Comparison of ENCODE assay signal across 1 cellular context in genomic region chr9:71741841-71742648, GRCh38.
TF ChIP-seq lines count a peak whose summit lies in the region.

No MANE protein-coding gene starts in this region.

TF ChIP-seq in HepG2, 621 proteins besides CTCF, POLR2A, EP300 and RAD21 (continued from another document and continues in another):
- TF ChIP-seq ZC3H4 (CRISPR knock-in tag; IDR thresholded peaks at IDR 0.05; ENCODE audit: borderline replicate concordance) (no peak), PPARG (CRISPR knock-in tag; conservative IDR thresholded peaks at IDR 0.05) (peak; percentile 89), JARID2 (CRISPR knock-in tag; IDR thresholded peaks at IDR 0.05; ENCODE audit: insufficient replicate concordance) (no peak), TGIF2 (CRISPR knock-in tag; IDR thresholded peaks at IDR 0.05) (no peak), HNRNPL (IDR thresholded peaks at IDR 0.05; ENCODE audit: low read depth, low read length) (no peak), ZBTB38 (CRISPR knock-in tag; IDR thresholded peaks at IDR 0.05) (no peak), ZBTB46 (CRISPR knock-in tag; IDR thresholded peaks at IDR 0.05; ENCODE audit: borderline replicate concordance) (no peak), MAF1 (CRISPR knock-in tag; IDR thresholded peaks at IDR 0.05; ENCODE audit: borderline replicate concordance) (no peak), CHCHD3 (CRISPR knock-in tag; IDR thresholded peaks at IDR 0.05) (no peak), GZF1 (CRISPR knock-in tag; IDR thresholded peaks at IDR 0.05) (no peak), ARNT (IDR thresholded peaks at IDR 0.05) (no peak), ZMYM2 (CRISPR knock-in tag; IDR thresholded peaks at IDR 0.05) (no peak), ZNF749 (CRISPR knock-in tag; IDR thresholded peaks at IDR 0.05; ENCODE audit: borderline replicate concordance) (no peak), BHLHE40 (IDR thresholded peaks at IDR 0.05; ENCODE audit: low read length) (no peak), HNRNPH1 (optimal IDR thresholded peaks at IDR 0.05; ENCODE audit: low read depth, low read length) (no peak), CBX5 (CRISPR knock-in tag; IDR thresholded peaks at IDR 0.05; ENCODE audit: borderline replicate concordance) (no peak), ZNF207 (IDR thresholded peaks at IDR 0.05; ENCODE audit: borderline replicate concordance) (no peak), ATRX (CRISPR knock-in tag; IDR thresholded peaks at IDR 0.05; ENCODE audit: borderline replicate concordance) (no peak), ZNF333 (CRISPR knock-in tag; IDR thresholded peaks at IDR 0.05; ENCODE audit: borderline replicate concordance) (no peak), ZEB1 (IDR thresholded peaks at IDR 0.05; ENCODE audit: insufficient replicate concordance, low read depth) (no peak), ZNF670 (CRISPR knock-in tag; IDR thresholded peaks at IDR 0.05; ENCODE audit: borderline replicate concordance) (no peak), NFIB (CRISPR knock-in tag; IDR thresholded peaks at IDR 0.05; ENCODE audit: borderline replicate concordance) (no peak), ZNF513 (CRISPR knock-in tag; conservative IDR thresholded peaks at IDR 0.05) (no peak), MBNL3 (CRISPR knock-in tag; conservative IDR thresholded peaks at IDR 0.05) (no peak), NFRKB (IDR thresholded peaks at IDR 0.05) (no peak), KLF6 (CRISPR knock-in tag; IDR thresholded peaks at IDR 0.05) (no peak), HNF4G (IDR thresholded peaks at IDR 0.05; ENCODE audit: borderline replicate concordance, low read depth, low read length) (no peak), HNF4G (CRISPR knock-in tag; IDR thresholded peaks at IDR 0.05; ENCODE audit: borderline replicate concordance, low read depth) (no peak), NR0B2 (CRISPR knock-in tag; IDR thresholded peaks at IDR 0.05) (no peak), RELA (CRISPR knock-in tag; IDR thresholded peaks at IDR 0.05) (no peak), GATAD1 (CRISPR knock-in tag; IDR thresholded peaks at IDR 0.05) (no peak), PBX3 (CRISPR knock-in tag; IDR thresholded peaks at IDR 0.05; ENCODE audit: borderline replicate concordance) (no peak), ZKSCAN5 (CRISPR knock-in tag; IDR thresholded peaks at IDR 0.05) (no peak)
- TF ChIP-seq, protein P1, sequence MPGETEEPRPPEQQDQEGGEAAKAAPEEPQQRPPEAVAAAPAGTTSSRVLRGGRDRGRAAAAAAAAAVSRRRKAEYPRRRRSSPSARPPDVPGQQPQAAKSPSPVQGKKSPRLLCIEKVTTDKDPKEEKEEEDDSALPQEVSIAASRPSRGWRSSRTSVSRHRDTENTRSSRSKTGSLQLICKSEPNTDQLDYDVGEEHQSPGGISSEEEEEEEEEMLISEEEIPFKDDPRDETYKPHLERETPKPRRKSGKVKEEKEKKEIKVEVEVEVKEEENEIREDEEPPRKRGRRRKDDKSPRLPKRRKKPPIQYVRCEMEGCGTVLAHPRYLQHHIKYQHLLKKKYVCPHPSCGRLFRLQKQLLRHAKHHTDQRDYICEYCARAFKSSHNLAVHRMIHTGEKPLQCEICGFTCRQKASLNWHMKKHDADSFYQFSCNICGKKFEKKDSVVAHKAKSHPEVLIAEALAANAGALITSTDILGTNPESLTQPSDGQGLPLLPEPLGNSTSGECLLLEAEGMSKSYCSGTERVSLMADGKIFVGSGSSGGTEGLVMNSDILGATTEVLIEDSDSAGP (CRISPR knock-in tag; IDR thresholded peaks at IDR 0.05; ENCODE audit: borderline replicate concordance), result no peak
- TF ChIP-seq, protein P2, sequence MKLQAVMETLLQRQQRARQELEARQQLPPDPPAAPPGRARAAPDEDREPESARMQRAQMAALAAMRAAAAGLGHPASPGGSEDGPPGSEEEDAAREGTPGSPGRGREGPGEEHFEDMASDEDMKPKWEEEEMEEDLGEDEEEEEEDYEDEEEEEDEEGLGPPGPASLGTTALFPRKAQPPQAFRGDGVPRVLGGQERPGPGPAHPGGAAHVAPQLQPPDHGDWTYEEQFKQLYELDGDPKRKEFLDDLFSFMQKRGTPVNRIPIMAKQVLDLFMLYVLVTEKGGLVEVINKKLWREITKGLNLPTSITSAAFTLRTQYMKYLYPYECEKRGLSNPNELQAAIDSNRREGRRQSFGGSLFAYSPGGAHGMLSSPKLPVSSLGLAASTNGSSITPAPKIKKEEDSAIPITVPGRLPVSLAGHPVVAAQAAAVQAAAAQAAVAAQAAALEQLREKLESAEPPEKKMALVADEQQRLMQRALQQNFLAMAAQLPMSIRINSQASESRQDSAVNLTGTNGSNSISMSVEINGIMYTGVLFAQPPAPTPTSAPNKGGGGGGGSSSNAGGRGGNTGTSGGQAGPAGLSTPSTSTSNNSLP (IDR thresholded peaks at IDR 0.05; ENCODE audit: low read depth, low read length), result peak; percentile 47; the same call in 1 of the 2 replicates
- TF ChIP-seq, protein P3, sequence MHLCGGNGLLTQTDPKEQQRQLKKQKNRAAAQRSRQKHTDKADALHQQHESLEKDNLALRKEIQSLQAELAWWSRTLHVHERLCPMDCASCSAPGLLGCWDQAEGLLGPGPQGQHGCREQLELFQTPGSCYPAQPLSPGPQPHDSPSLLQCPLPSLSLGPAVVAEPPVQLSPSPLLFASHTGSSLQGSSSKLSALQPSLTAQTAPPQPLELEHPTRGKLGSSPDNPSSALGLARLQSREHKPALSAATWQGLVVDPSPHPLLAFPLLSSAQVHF (CRISPR knock-in tag; IDR thresholded peaks at IDR 0.05), result no peak
- TF ChIP-seq, protein P4, sequence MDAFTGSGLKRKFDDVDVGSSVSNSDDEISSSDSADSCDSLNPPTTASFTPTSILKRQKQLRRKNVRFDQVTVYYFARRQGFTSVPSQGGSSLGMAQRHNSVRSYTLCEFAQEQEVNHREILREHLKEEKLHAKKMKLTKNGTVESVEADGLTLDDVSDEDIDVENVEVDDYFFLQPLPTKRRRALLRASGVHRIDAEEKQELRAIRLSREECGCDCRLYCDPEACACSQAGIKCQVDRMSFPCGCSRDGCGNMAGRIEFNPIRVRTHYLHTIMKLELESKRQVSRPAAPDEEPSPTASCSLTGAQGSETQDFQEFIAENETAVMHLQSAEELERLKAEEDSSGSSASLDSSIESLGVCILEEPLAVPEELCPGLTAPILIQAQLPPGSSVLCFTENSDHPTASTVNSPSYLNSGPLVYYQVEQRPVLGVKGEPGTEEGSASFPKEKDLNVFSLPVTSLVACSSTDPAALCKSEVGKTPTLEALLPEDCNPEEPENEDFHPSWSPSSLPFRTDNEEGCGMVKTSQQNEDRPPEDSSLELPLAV (CRISPR knock-in tag; conservative IDR thresholded peaks at IDR 0.05; ENCODE audit: low read depth), result no peak
- TF ChIP-seq, protein P5, sequence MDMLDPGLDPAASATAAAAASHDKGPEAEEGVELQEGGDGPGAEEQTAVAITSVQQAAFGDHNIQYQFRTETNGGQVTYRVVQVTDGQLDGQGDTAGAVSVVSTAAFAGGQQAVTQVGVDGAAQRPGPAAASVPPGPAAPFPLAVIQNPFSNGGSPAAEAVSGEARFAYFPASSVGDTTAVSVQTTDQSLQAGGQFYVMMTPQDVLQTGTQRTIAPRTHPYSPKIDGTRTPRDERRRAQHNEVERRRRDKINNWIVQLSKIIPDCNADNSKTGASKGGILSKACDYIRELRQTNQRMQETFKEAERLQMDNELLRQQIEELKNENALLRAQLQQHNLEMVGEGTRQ (IDR thresholded peaks at IDR 0.05; ENCODE audit: low read depth, low read length), result no peak
- TF ChIP-seq, protein P5 (CRISPR knock-in tag; IDR thresholded peaks at IDR 0.05; ENCODE audit: borderline replicate concordance), result no peak
- TF ChIP-seq, protein P6, sequence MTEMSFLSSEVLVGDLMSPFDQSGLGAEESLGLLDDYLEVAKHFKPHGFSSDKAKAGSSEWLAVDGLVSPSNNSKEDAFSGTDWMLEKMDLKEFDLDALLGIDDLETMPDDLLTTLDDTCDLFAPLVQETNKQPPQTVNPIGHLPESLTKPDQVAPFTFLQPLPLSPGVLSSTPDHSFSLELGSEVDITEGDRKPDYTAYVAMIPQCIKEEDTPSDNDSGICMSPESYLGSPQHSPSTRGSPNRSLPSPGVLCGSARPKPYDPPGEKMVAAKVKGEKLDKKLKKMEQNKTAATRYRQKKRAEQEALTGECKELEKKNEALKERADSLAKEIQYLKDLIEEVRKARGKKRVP (CRISPR knock-in tag; IDR thresholded peaks at IDR 0.05), result peak in 1 of 2 experiments; percentile 87; a peak in 2 of 4 replicates
- TF ChIP-seq, protein P7, sequence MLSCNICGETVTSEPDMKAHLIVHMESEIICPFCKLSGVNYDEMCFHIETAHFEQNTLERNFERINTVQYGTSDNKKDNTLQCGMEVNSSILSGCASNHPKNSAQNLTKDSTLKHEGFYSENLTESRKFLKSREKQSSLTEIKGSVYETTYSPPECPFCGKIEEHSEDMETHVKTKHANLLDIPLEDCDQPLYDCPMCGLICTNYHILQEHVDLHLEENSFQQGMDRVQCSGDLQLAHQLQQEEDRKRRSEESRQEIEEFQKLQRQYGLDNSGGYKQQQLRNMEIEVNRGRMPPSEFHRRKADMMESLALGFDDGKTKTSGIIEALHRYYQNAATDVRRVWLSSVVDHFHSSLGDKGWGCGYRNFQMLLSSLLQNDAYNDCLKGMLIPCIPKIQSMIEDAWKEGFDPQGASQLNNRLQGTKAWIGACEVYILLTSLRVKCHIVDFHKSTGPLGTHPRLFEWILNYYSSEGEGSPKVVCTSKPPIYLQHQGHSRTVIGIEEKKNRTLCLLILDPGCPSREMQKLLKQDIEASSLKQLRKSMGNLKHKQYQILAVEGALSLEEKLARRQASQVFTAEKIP (CRISPR knock-in tag; IDR thresholded peaks at IDR 0.05; ENCODE audit: borderline replicate concordance), result no peak
- TF ChIP-seq, protein P8, sequence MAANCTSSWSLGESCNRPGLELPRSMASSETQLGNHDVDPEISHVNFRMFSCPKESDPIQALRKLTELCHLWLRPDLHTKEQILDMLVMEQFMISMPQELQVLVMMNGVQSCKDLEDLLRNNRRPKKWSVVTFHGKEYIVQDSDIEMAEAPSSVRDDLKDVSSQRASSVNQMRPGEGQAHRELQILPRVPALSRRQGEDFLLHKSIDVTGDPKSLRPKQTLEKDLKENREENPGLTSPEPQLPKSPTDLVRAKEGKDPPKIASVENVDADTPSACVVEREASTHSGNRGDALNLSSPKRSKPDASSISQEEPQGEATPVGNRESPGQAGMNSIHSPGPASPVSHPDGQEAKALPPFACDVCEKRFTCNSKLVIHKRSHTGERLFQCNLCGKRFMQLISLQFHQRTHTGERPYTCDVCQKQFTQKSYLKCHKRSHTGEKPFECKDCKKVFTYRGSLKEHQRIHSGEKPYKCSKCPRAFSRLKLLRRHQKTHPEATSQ (CRISPR knock-in tag; IDR thresholded peaks at IDR 0.05; ENCODE audit: borderline replicate concordance), result no peak
